8 cellular contexts compared by ENCODE assay signal in the genomic region with DNA sequence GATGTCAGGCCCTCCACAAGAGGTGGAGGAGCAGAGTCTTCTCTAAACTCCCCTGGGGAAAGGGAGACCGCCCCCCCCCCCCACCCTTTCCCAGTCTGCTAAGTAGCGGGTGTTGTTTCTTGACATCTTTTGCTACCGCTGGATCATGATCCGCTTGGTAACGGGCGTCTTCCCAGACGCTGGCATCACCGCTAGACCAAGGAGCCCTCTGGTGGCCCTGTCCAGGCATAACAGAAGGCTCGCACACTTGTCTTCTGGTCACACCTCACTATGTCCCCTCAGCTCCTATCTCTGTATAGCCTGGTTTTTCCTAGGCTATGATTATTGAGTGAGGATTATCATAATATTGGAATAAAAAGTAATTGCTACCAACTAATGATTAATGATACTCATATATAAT. TPM values are rescaled to one million over a fixed set of nuclear protein-coding genes. Genes with fewer than 3 reads are reported as not detected.
DNase-seq lines count a peak whose midpoint lies in the region; ATAC-seq and TF ChIP-seq lines count a peak whose summit lies in the region.
"Not testable (repeated sequence)": the region's sequence is repeated elsewhere in the genome, so short reads cannot be mapped to it uniquely, and the experiment has no call there.

No MANE protein-coding gene starts in this region.

- H3K79me2 ChIP-seq in DND-41 (ENCODE audit: insufficient read depth, low read length): not testable (repeated sequence)

- H2AFZ ChIP-seq in DND-41 (ENCODE audit: low read depth, low read length): not testable (repeated sequence)

- TF ChIP-seq CTCF in DND-41 (IDR thresholded peaks at IDR 0.05; ENCODE audit: borderline replicate concordance, extremely low read depth, low read length, poor library complexity, severe bottlenecking): peak; percentile 13
- TF ChIP-seq CTCF in WERI-Rb-1 (IDR thresholded peaks at IDR 0.05; ENCODE audit: low read depth, low read length): peak; percentile 42; the same call in 1 of the 2 replicates
- TF ChIP-seq CTCF in adrenal gland (IDR thresholded peaks at IDR 0.05): peak; percentile 5 to 34 (median 24)
- peak in 7 of 9 donors; percentile 5 to 33 (median 23) for TF ChIP-seq CTCF in heart right ventricle (IDR thresholded peaks at IDR 0.05)
- peak in 4 of 6 experiments; percentile 24 to 50 (median 48) for TF ChIP-seq CTCF in thyroid gland (IDR thresholded peaks at IDR 0.05)

- not testable (repeated sequence) for ATAC-seq in DND-41 (ENCODE audit: insufficient read depth, low read depth); heart right ventricle

- 34 to 44% methylated on average over 7 to 9 of the region's 9 CpGs; no CpG with 5 or more reads in 2 of the 4 donors for WGBS in adrenal gland, 4 donors
- 24 to 42% methylated on average over 9 of the region's 9 CpGs for WGBS in heart right ventricle, 2 donors
- WGBS in thyroid gland, 2 donors: 40 to 44% methylated on average over 5 to 8 of the region's 9 CpGs

- DNase-seq in DND-41 (peak; percentile 8), NCI-H1417 (lab: John Stamatoyannopoulos, UW) (peak in 2 of 3 experiments; percentile 2 to 7), WERI-Rb-1 (peak; percentile 71), activated T-cell treated with anti-CD3 and anti-CD28 coated beads for 48 hours (ENCODE audit: low read depth) (peak; percentile 6), adrenal gland (peak in 6 of 7 donors; percentile 15 to 71 (median 42)), heart right ventricle (peak in 1 of 2 donors; percentile 15), thyroid gland (peak; percentile 61 to 66)
- peak; percentile 5 for DNase-seq in stimulated activated CD4-positive, alpha-beta T cell treated with anti-CD3 and anti-CD28 coated beads, Interleukin-12 subunit alpha, Interleukin-12 subunit beta, amount 100 ng/mL, for 4 hours

- H3K4me2 ChIP-seq in DND-41 (ENCODE audit: insufficient read depth, low read length): not testable (repeated sequence)

- H3K27ac ChIP-seq in DND-41 (ENCODE audit: low read length); WERI-Rb-1; adrenal gland; heart right ventricle; thyroid gland: not testable (repeated sequence)

- H3K36me3 ChIP-seq in DND-41 (ENCODE audit: insufficient read depth, low read length); WERI-Rb-1; adrenal gland (replicated peaks in 1 of 2); heart right ventricle; thyroid gland: not testable (repeated sequence)

- H4K20me1 ChIP-seq in DND-41 (ENCODE audit: insufficient read depth, low read length): not testable (repeated sequence)

- intact Hi-C loops in adrenal gland (cut with DNase I); heart right ventricle (cut with DNase I); thyroid gland (cut with DNase I): not testable (repeated sequence)

- not testable (repeated sequence) for H3K27me3 ChIP-seq in DND-41 (ENCODE audit: insufficient read depth, low read length, poor library complexity); WERI-Rb-1 (ENCODE audit: insufficient read depth, low read depth, severe bottlenecking); adrenal gland; heart right ventricle; thyroid gland

- H3K4me1 ChIP-seq in DND-41 (ENCODE audit: insufficient read depth, low read length); adrenal gland (replicated peaks in 1 of 2); heart right ventricle; thyroid gland: not testable (repeated sequence)

- H3K9ac ChIP-seq in DND-41 (ENCODE audit: low read depth, low read length): not testable (repeated sequence)

- H3K9me3 ChIP-seq in DND-41 (ENCODE audit: insufficient read depth, low read length, severe bottlenecking); WERI-Rb-1 (ENCODE audit: severe bottlenecking); adrenal gland (replicated peaks in 1 of 3); heart right ventricle; thyroid gland: not testable (repeated sequence)

- not testable (repeated sequence) for TF ChIP-seq POLR2A in adrenal gland (IDR thresholded peaks at IDR 0.05); thyroid gland (IDR thresholded peaks at IDR 0.05)

- not testable (repeated sequence) for H3K4me3 ChIP-seq in DND-41 (ENCODE audit: low read depth in 1 of 2, low read length in 2 of 2); WERI-Rb-1 (ENCODE audit: low read depth, low read length); adrenal gland; heart right ventricle; thyroid gland (replicated peaks in 1 of 3)

RNA-seq across cellular contexts. Expression of gene ZNF43, which starts 44.8 kb away (rescaled TPM):
- total RNA-seq in adrenal gland (10 to 100 TPM in 7 of 8 donors, 1 to 10 TPM in 1; 9.6 to 31.7 (median 16.9) TPM), heart right ventricle (1 to 10 TPM; 5.0 to 9.5 (median 7.2) TPM), thyroid gland (10 to 100 TPM; 20.9 to 35.3 (median 25.8) TPM)
- polyA plus RNA-seq in adrenal gland (10 to 100 TPM in 1 of 3 donors, 1 to 10 TPM in 2; 4.6 to 19.5 (median 8.9) TPM), heart right ventricle (1 to 10 TPM; 1.9 to 7.2 TPM)
